Comparison of ENCODE assay signal across 8 cellular contexts in the genomic region with DNA sequence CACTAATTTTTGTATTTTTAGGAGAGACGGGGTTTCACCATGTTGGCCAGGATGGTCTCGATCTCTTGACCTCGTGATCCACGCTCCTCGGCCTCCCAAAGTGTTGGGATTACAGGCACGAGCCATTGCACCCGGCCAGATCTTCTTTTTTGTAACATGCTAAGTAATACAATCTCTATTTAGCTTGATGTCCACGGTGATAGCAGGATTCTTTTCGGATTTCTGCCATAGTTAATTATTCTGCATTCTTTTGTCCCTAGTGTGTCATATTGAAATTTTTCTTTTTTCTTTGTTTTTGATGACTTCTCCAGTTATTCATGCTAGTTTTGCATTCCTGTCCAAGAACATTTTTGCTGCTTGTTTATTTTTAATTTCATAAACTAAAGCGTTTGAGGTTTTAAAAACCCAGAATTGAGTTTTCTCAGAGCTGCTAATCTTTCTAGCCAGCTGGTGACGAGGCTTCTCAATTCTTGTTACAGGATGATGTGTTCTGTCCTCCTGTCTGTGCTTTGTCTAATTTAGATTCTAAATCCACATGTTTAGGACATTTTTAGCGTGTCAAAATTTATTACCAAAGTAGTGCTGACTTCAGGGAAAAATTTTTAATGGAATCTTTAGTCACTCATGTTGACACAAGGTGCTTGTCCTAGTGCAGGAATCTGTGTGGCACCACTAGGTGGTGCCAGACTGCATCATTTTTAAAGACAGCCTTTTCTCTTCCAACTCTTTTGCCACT. TPM values are rescaled to one million over a fixed set of nuclear protein-coding genes. Genes with fewer than 3 reads are reported as not detected.
DNase-seq lines count a peak whose midpoint lies in the region; ATAC-seq and TF ChIP-seq lines count a peak whose summit lies in the region.

No MANE protein-coding gene starts in this region.

- DNase-seq in NCI-H1417 (lab: John Stamatoyannopoulos, UW) (peak in 2 of 3 experiments; percentile 11 to 62), NCI-H1417 treated with DMSO at 0.1 percent for 48 hours (lab: John Stamatoyannopoulos, UW) (no peak), LHCN-M2 (ENCODE audit: low read depth) (peak; percentile 82), T-cell (peak in 25 of 34 experiments; percentile 11 to 49 (median 26)), chondrocyte (ENCODE audit: low spot score) (no peak), superior temporal gyrus (ENCODE audit: extremely low spot score) (peak; percentile 85)

- ATAC-seq in T-cell (replicated peaks in 1 of 4): peak in 2 of 4 experiments; percentile 46 to 50
- no peak for ATAC-seq in GM21447 (IDR thresholded peaks at IDR 0.05; ENCODE audit: unreplicated experiment)

- H3K9me3 Mint-ChIP-seq in T-cell (no peaks in the 10 kb centered on the region), chondrocyte (ENCODE audit: low read depth) (no peaks in the 10 kb centered on the region)

- no peaks in the 10 kb centered on the region for H3K36me3 ChIP-seq in liver (ENCODE audit: control insufficient read depth in 4 of 4, insufficient read depth in 3 of 4, low read depth in 1 of 4, low read length in 3 of 4)

- peaks cover 74 to 80% (median 79%) of the 10 kb centered on the region in 3 donors for H3K4me1 Mint-ChIP-seq in T-cell
- peaks cover 78% of the 10 kb centered on the region for H3K4me1 Mint-ChIP-seq in chondrocyte (ENCODE audit: low read depth)

- H3K27ac Mint-ChIP-seq in T-cell (peak overlapping the region; percentile 83 to 93), chondrocyte (ENCODE audit: unreplicated experiment) (peak overlapping the region; percentile 89)

- H3K36me3 Mint-ChIP-seq in T-cell: peaks cover 3% of the 10 kb centered on the region
- H3K36me3 Mint-ChIP-seq in chondrocyte (ENCODE audit: low read depth): no peaks in the 10 kb centered on the region

- peak overlapping the region in 1 of 3 donors; percentile 54 for H3K4me3 Mint-ChIP-seq in T-cell
- peak overlapping the region; percentile 5 for H3K4me3 Mint-ChIP-seq in chondrocyte (ENCODE audit: unreplicated experiment)

- H3K9me3 ChIP-seq in liver (ENCODE audit: control insufficient read depth in 4 of 4, low read length in 3 of 4): no peaks in the 10 kb centered on the region

- no peak overlapping the region for H3K9ac ChIP-seq in liver (ENCODE audit: low read depth in 1 of 2, low read length in 2 of 2)

- POLR2A ChIA-PET in T-cell (lab: Charles Lee): interaction anchor here in 1 of 2 donors (0.6 kb wide), 1 partner anchor 468 kb away, joined by 3 read pairs; no protein-coding TSS in a partner anchor

- H3K4me3 ChIP-seq in liver (ENCODE audit: low read depth in 1 of 3, low read length in 3 of 3): no peak overlapping the region

- 79% methylated on average over 12 of the region's 12 CpGs for WGBS in liver

- H3K4me1 ChIP-seq in liver (ENCODE audit: control insufficient read depth in 4 of 4, insufficient read depth in 4 of 4, low read length in 3 of 4): peaks cover 0 to 10% (median 2%) of the 10 kb centered on the region in 4 donors

- H3K27me3 Mint-ChIP-seq in T-cell: no peaks in the 10 kb centered on the region
- H3K27me3 Mint-ChIP-seq in chondrocyte (ENCODE audit: low read depth): no peaks in the 10 kb centered on the region

- no peaks in the 10 kb centered on the region for H3K27me3 ChIP-seq in liver (ENCODE audit: control insufficient read depth in 4 of 4, insufficient read depth in 4 of 4, low read length in 3 of 4)

- CTCF ChIA-PET in T-cell (lab: Charles Lee): interaction anchor here (0.5 to 1.4 kb wide), 9 partner anchors 9 to 736 kb away, joined by 3 to 6 read pairs (median 5); no protein-coding TSS in a partner anchor

- H3K27ac ChIP-seq in liver (ENCODE audit: low read depth in 1 of 2, low read length in 2 of 2): no peak overlapping the region

- peak; percentile 82 to 84 for TF ChIP-seq RAD21 in liver (IDR thresholded peaks at IDR 0.05)

- TF ChIP-seq CTCF in chondrocyte (IDR thresholded peaks at IDR 0.05): peak; percentile 99
- TF ChIP-seq CTCF in liver (IDR thresholded peaks at IDR 0.05; ENCODE audit: low read depth, low read length, missing input control): peak; percentile 89

TF ChIP-seq in liver, 16 proteins besides CTCF, POLR2A, EP300 and RAD21:
- TF ChIP-seq ATF3 (IDR thresholded peaks at IDR 0.05): no peak
- TF ChIP-seq HNF4A (conservative IDR thresholded peaks at IDR 0.05): peak in 1 of 2 donors; percentile 9
- TF ChIP-seq JUND (IDR thresholded peaks at IDR 0.05): no peak
- no peak for TF ChIP-seq GABPA (IDR thresholded peaks at IDR 0.05 in 1 of 2, conservative IDR thresholded peaks at IDR 0.05 in 1 of 2)
- TF ChIP-seq, protein P1, sequence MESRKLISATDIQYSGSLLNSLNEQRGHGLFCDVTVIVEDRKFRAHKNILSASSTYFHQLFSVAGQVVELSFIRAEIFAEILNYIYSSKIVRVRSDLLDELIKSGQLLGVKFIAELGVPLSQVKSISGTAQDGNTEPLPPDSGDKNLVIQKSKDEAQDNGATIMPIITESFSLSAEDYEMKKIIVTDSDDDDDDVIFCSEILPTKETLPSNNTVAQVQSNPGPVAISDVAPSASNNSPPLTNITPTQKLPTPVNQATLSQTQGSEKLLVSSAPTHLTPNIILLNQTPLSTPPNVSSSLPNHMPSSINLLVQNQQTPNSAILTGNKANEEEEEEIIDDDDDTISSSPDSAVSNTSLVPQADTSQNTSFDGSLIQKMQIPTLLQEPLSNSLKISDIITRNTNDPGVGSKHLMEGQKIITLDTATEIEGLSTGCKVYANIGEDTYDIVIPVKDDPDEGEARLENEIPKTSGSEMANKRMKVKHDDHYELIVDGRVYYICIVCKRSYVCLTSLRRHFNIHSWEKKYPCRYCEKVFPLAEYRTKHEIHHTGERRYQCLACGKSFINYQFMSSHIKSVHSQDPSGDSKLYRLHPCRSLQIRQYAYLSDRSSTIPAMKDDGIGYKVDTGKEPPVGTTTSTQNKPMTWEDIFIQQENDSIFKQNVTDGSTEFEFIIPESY (IDR thresholded peaks at IDR 0.05): no peak
- TF ChIP-seq MAX (IDR thresholded peaks at IDR 0.05): no peak
- no peak for TF ChIP-seq NR2F2 (IDR thresholded peaks at IDR 0.05)
- TF ChIP-seq FOXA2 (IDR thresholded peaks at IDR 0.05): peak; percentile 94
- TF ChIP-seq FOXA1 (IDR thresholded peaks at IDR 0.05): peak; percentile 79
- TF ChIP-seq HNF4G (IDR thresholded peaks at IDR 0.05): no peak
- no peak for TF ChIP-seq EGR1 (IDR thresholded peaks at IDR 0.05; ENCODE audit: low read depth in 2 of 2)
- no peak for TF ChIP-seq TAF1 (conservative IDR thresholded peaks at IDR 0.05)
- TF ChIP-seq RXRA (IDR thresholded peaks at IDR 0.05): peak; percentile 24
- TF ChIP-seq, protein P2, sequence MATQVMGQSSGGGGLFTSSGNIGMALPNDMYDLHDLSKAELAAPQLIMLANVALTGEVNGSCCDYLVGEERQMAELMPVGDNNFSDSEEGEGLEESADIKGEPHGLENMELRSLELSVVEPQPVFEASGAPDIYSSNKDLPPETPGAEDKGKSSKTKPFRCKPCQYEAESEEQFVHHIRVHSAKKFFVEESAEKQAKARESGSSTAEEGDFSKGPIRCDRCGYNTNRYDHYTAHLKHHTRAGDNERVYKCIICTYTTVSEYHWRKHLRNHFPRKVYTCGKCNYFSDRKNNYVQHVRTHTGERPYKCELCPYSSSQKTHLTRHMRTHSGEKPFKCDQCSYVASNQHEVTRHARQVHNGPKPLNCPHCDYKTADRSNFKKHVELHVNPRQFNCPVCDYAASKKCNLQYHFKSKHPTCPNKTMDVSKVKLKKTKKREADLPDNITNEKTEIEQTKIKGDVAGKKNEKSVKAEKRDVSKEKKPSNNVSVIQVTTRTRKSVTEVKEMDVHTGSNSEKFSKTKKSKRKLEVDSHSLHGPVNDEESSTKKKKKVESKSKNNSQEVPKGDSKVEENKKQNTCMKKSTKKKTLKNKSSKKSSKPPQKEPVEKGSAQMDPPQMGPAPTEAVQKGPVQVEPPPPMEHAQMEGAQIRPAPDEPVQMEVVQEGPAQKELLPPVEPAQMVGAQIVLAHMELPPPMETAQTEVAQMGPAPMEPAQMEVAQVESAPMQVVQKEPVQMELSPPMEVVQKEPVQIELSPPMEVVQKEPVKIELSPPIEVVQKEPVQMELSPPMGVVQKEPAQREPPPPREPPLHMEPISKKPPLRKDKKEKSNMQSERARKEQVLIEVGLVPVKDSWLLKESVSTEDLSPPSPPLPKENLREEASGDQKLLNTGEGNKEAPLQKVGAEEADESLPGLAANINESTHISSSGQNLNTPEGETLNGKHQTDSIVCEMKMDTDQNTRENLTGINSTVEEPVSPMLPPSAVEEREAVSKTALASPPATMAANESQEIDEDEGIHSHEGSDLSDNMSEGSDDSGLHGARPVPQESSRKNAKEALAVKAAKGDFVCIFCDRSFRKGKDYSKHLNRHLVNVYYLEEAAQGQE (IDR thresholded peaks at IDR 0.05): no peak
- TF ChIP-seq SP1 (IDR thresholded peaks at IDR 0.05): no peak
- TF ChIP-seq YY1 (IDR thresholded peaks at IDR 0.05): peak; percentile 50

RNA-seq across cellular contexts. Expression of gene NF2, which starts 21.8 kb away (rescaled TPM):
- total RNA-seq in LHCN-M2 (2014; rRNA removed): 105 and 110 TPM in 2 replicates
- 76.4 TPM for polyA plus RNA-seq in LHCN-M2 (2012)
- total RNA-seq in T-cell: 10 to 100 TPM; 26.1 to 33.4 (median 31.9) TPM
- total RNA-seq in chondrocyte: 73.0 to 90.9 TPM (median 75.0 TPM) in 3 replicates
- total RNA-seq in liver: 10 to 100 TPM; 14.1 to 25.2 TPM
- polyA plus RNA-seq in liver: 1 to 10 TPM; 6.2 to 8.4 TPM

RNA-seq across cellular contexts. Expression of gene NIPSNAP1, which starts 44.3 kb away (rescaled TPM):
- total RNA-seq in LHCN-M2 (2014; rRNA removed): 38.0 and 45.8 TPM in 2 replicates
- polyA plus RNA-seq in LHCN-M2 (2012): 57.6 TPM
- 10 to 100 TPM; 28.2 to 38.3 (median 32.8) TPM for total RNA-seq in T-cell
- 33.4 to 40.8 TPM (median 35.3 TPM) in 3 replicates for total RNA-seq in chondrocyte
- 100 to 1,000 TPM; 114 to 125 TPM for total RNA-seq in liver
- polyA plus RNA-seq in liver: 100 to 1,000 TPM; 134 to 145 TPM

Comparison
In these comparisons a context has a peak if more than half of its experiments do, and no peak if none do; other contexts are left out.
1. DNase-seq: peak in NCI-H1417 (2 of 3), LHCN-M2 (single experiment), T-cell (25 of 34) and superior temporal gyrus (single experiment); none in NCI-H1417 treated with DMSO at 0.1 percent for 48 hours (single experiment) and chondrocyte (single experiment).